8 cellular contexts compared by ENCODE assay signal in the genomic region with DNA sequence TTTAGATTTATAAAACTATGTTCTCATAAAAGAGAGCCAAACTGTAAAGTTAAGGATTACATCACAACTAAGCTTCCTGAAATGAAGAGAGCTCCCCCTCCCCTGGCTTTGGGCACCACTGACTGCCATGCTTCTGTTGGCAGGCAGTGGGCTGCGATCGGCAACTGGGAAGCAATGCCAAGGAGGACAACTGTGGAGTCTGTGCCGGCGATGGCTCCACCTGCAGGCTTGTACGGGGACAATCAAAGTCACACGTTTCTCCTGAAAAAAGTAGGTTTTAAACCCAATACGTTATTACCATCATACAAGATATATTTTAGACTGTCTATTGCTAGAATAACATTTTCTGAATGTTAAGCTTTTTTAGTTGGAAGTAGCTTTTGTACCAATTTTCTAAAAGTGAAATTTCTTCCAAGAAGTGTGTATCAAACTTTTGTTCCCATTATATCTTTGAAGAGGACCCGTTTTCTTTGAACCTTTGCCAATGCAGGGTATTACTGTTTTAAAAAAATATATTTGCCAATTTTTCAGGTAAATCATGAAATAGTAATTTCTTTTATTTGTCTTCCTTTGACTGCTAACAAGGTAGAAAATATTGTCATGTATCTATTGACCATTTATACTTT.
DNase-seq lines count a peak whose midpoint lies in the region; ATAC-seq and TF ChIP-seq lines count a peak whose summit lies in the region.

No MANE protein-coding gene starts in this region.

- H3K27ac ChIP-seq in RWPE2 (ENCODE audit: poor library complexity, severe bottlenecking) (no peak overlapping the region), heart right ventricle (no peak overlapping the region), thoracic aorta (no peak overlapping the region)

- peak; percentile 20 for TF ChIP-seq CTCF in AG04449 (IDR thresholded peaks at IDR 0.05; ENCODE audit: insufficient read depth, low read length, missing control alignments)
- peak; percentile 44; the same call in 1 of the 2 replicates for TF ChIP-seq CTCF in GM12875 (IDR thresholded peaks at IDR 0.05; ENCODE audit: borderline replicate concordance, insufficient read depth, low read depth, low read length)
- peak; percentile 83 for TF ChIP-seq CTCF in RWPE2 (IDR thresholded peaks at IDR 0.05; ENCODE audit: poor library complexity, severe bottlenecking)
- TF ChIP-seq CTCF in heart right ventricle (IDR thresholded peaks at IDR 0.05), result peak in 8 of 9 donors; percentile 31 to 60 (median 50)
- peak; percentile 37 for TF ChIP-seq CTCF in thoracic aorta (IDR thresholded peaks at IDR 0.05)

- CTCF ChIA-PET in AG04449 (lab: Yijun Ruan, JAX), result no interaction called here

- H3K36me3 ChIP-seq in RWPE2 (ENCODE audit: low read depth) (no peaks in the 10 kb centered on the region), heart right ventricle (no peaks in the 10 kb centered on the region), thoracic aorta (no peaks in the 10 kb centered on the region)

- POLR2A ChIA-PET in AG04449 (lab: Yijun Ruan, JAX), result no interaction called here

- H3K9me3 ChIP-seq in RWPE2 (ENCODE audit: severe bottlenecking) (no peaks in the 10 kb centered on the region), heart right ventricle (no peaks in the 10 kb centered on the region), thoracic aorta (no peaks in the 10 kb centered on the region)

- DNase-seq in AG04449 (ENCODE audit: low read depth, low spot score) (no peak), RWPE2 (ENCODE audit: low spot score) (no peak), heart right ventricle (peak in 1 of 2 donors; percentile 48), thoracic aorta (ENCODE audit: low spot score) (no peak)

- H3K27me3 ChIP-seq in RWPE2 (ENCODE audit: insufficient read depth, poor library complexity, severe bottlenecking), result no peaks in the 10 kb centered on the region
- H3K27me3 ChIP-seq in heart right ventricle, result no peaks in the 10 kb centered on the region
- H3K27me3 ChIP-seq in thoracic aorta (replicated peaks; ENCODE audit: insufficient read depth), result no peaks in the 10 kb centered on the region

- ATAC-seq in RWPE2 (ENCODE audit: low read depth), result peak; percentile 57; the same call in 1 of the 3 replicates
- peak in 2 of 8 donors; percentile 47 to 56 for ATAC-seq in heart right ventricle
- no peak for ATAC-seq in thoracic aorta (ENCODE audit: insufficient number of reproducible peaks, low FRiP score, low read depth)
- no peak for ATAC-seq in GM21367 (IDR thresholded peaks at IDR 0.05; ENCODE audit: unreplicated experiment)
- ATAC-seq in HG02610 (IDR thresholded peaks at IDR 0.05; ENCODE audit: unreplicated experiment), result no peak
- no peak for ATAC-seq in GM19035 (IDR thresholded peaks at IDR 0.05; ENCODE audit: unreplicated experiment)

- H3K4me3 ChIP-seq in AG04449 (ENCODE audit: low read depth, low read length) (no peak overlapping the region), GM12875 (ENCODE audit: low read depth, low read length) (no peak overlapping the region), RWPE2 (ENCODE audit: severe bottlenecking) (no peak overlapping the region), heart right ventricle (no peak overlapping the region), thoracic aorta (no peak overlapping the region)

- WGBS in heart right ventricle, 2 donors, result 23 to 28% methylated on average over 8 of the region's 8 CpGs

- H3K4me1 ChIP-seq in RWPE2 (ENCODE audit: insufficient read depth, poor library complexity, severe bottlenecking) (no peaks in the 10 kb centered on the region), heart right ventricle (peaks cover 0 to 22% (median 8%) of the 10 kb centered on the region in 9 donors), thoracic aorta (ENCODE audit: control insufficient read depth in 1 of 2, low read depth in 2 of 2) (peaks cover under 1 to 13% of the 10 kb centered on the region in 2 donors)

- intact Hi-C loops in heart right ventricle (cut with DNase I), result loop anchor here in 2 of 10 donors (5.0 to 10.0 kb wide), 3 partner anchors 57 to 186 kb away; a partner anchor contains a TSS

Comparison
In these comparisons a context has a peak if more than half of its experiments do, and no peak if none do; other contexts are left out.
1. CTCF ChIP-seq: peak in every context shown above with its lines; median percentile 83 in RWPE2; 50 in heart right ventricle; 44 in GM12875; 37 in thoracic aorta; 20 in AG04449.